In genomic region chr2:232365621-232366321, GRCh38 we compare ENCODE assay signal across 8 cellular contexts. TPM values are rescaled to one million over a fixed set of nuclear protein-coding genes. Genes with fewer than 3 reads are reported as not detected.
A peak's percentile ranks its signal among the peaks of the same experiment; 100 is the strongest.
DNase-seq lines count a peak whose midpoint lies in the region; ATAC-seq and TF ChIP-seq lines count a peak whose summit lies in the region.
"Had no signal": no experiment of that assay in that cellular context is flagged by ENCODE, and none has a peak within 500 bp of the region (broad histone marks: within the 10 kb centered on the region; RNA-seq: fewer than 3 reads in every experiment).

No MANE protein-coding gene starts in this region.

- in situ Hi-C loops in astrocyte of the spinal cord (cut with HindIII; ENCODE audit: low sequenced_read_pairs), result no loop called here

- TF ChIP-seq CTCF in GM12864 (IDR thresholded peaks at IDR 0.05; ENCODE audit: low read depth, low read length, missing control alignments) (peak; percentile 31), astrocyte of the spinal cord (IDR thresholded peaks at IDR 0.05; ENCODE audit: low read depth, low read length) (peak; percentile 62), lower lobe of right lung (IDR thresholded peaks at IDR 0.05) (no peak), esophagus muscularis mucosa (IDR thresholded peaks at IDR 0.05) (no peak)

- H3K27me3 ChIP-seq in Karpas-422 (ENCODE audit: low read length) (no peaks in the 10 kb centered on the region), lower lobe of right lung (ENCODE audit: low read depth) (no peaks in the 10 kb centered on the region), esophagus muscularis mucosa (peaks cover 0 to 35% (median 0%) of the 10 kb centered on the region in 4 donors)
- H3K27me3 ChIP-seq: ovary had no signal

- no peaks in the 10 kb centered on the region for H4K20me1 ChIP-seq in Karpas-422 (ENCODE audit: insufficient read depth, low read depth, low read length)

- ATAC-seq in lower lobe of right lung (peak; percentile 61), HG03135 (IDR thresholded peaks at IDR 0.05; ENCODE audit: unreplicated experiment) (no peak)

- no peaks in the 10 kb centered on the region for H3K79me2 ChIP-seq in Karpas-422 (ENCODE audit: low read length)

- no peak overlapping the region for H2AFZ ChIP-seq in Karpas-422 (ENCODE audit: low read length)

- intact Hi-C loops in lower lobe of right lung (cut with DNase I), result no loop called here
- intact Hi-C loops in esophagus muscularis mucosa (cut with DNase I), result no loop called here

- H3K36me3 ChIP-seq in Karpas-422 (ENCODE audit: insufficient read depth, low read length) (no peaks in the 10 kb centered on the region), lower lobe of right lung (no peaks in the 10 kb centered on the region), esophagus muscularis mucosa (no peaks in the 10 kb centered on the region)
- H3K36me3 ChIP-seq: ovary had no signal

- TF ChIP-seq POLR2A in esophagus muscularis mucosa (IDR thresholded peaks at IDR 0.05; ENCODE audit: low read depth), result no peak

- no peak overlapping the region for H3K27ac ChIP-seq in Karpas-422 (ENCODE audit: low read length)
- no peak overlapping the region for H3K27ac ChIP-seq in lower lobe of right lung
- H3K27ac ChIP-seq in esophagus muscularis mucosa (replicated peaks in 1 of 4), result no peak overlapping the region
- H3K27ac ChIP-seq: ovary had no signal

- no peak overlapping the region for H3K4me3 ChIP-seq in GM12864 (ENCODE audit: low read depth, low read length)
- no peak overlapping the region for H3K4me3 ChIP-seq in Karpas-422 (ENCODE audit: low read length)
- no peak overlapping the region for H3K4me3 ChIP-seq in astrocyte of the spinal cord (ENCODE audit: low read depth, low read length)
- no peak overlapping the region for H3K4me3 ChIP-seq in lower lobe of right lung
- H3K4me3 ChIP-seq in esophagus muscularis mucosa, result no peak overlapping the region
- H3K4me3 ChIP-seq: ovary had no signal

- no peak for DNase-seq in GM12864 (ENCODE audit: low read depth)
- DNase-seq in Karpas-422, result peak; percentile 64
- peak; percentile 19 for DNase-seq in astrocyte of the spinal cord (ENCODE audit: low read depth, low spot score)
- DNase-seq in lower lobe of right lung, result no peak
- no peak for DNase-seq in esophagus muscularis mucosa (ENCODE audit: extremely low spot score)
- DNase-seq in hippocampal formation (lab: John Stamatoyannopoulos, UW), result no peak

- WGBS in esophagus muscularis mucosa, result 63% methylated on average over 8 of the region's 20 CpGs

- H3K9me2 ChIP-seq in Karpas-422 (replicated peaks; ENCODE audit: insufficient read depth, low read length), result no peaks in the 10 kb centered on the region

- no peak for TF ChIP-seq EP300 in esophagus muscularis mucosa (IDR thresholded peaks at IDR 0.05)

- H3K9me3 ChIP-seq in Karpas-422 (ENCODE audit: low read length) (no peaks in the 10 kb centered on the region), lower lobe of right lung (no peaks in the 10 kb centered on the region), esophagus muscularis mucosa (no peaks in the 10 kb centered on the region)
- H3K9me3 ChIP-seq: ovary had no signal

- no peak overlapping the region for H3K9ac ChIP-seq in Karpas-422 (ENCODE audit: low read length)

- H3K4me1 ChIP-seq in Karpas-422 (ENCODE audit: low read length) (peaks cover 7% of the 10 kb centered on the region), lower lobe of right lung (peaks cover 11% of the 10 kb centered on the region), esophagus muscularis mucosa (peaks cover 0 to 4% (median 0%) of the 10 kb centered on the region in 4 donors)

- H3K4me2 ChIP-seq in Karpas-422 (ENCODE audit: low read depth, low read length, poor library complexity, severe bottlenecking), result no peak overlapping the region

RNA-seq across cellular contexts. Expression of gene ALPP, which starts 12.8 kb away (rescaled TPM):
- total RNA-seq in Karpas-422 (2014; rRNA removed; shearing (Covaris generic); ENCODE audit: low replicate concordance), result not detected in 2 replicates
- total RNA-seq in lower lobe of right lung (6.0 TPM), esophagus muscularis mucosa (under 1 TPM in 1 of 4 donors, not detected in 3; 0.06 TPM)

RNA-seq across cellular contexts. Expression of gene ALPG, which starts 40.9 kb away (rescaled TPM):
- total RNA-seq in Karpas-422 (2014; rRNA removed; shearing (Covaris generic); ENCODE audit: low replicate concordance), result not detected in 2 replicates
- 0.53 TPM for total RNA-seq in lower lobe of right lung
- not detected for total RNA-seq in esophagus muscularis mucosa

Comparison
In these comparisons a context has a peak if more than half of its experiments do, and no peak if none do; other contexts are left out.
1. DNase-seq: peak in Karpas-422 (single experiment) and astrocyte of the spinal cord (single experiment); none in GM12864 (single experiment), lower lobe of right lung (single experiment), esophagus muscularis mucosa (single experiment) and hippocampal formation (0 of 2).
2. CTCF ChIP-seq: peak in GM12864 (single experiment) and astrocyte of the spinal cord (single experiment); none in lower lobe of right lung (single experiment) and esophagus muscularis mucosa (0 of 3).